Comparison of ENCODE assay signal across 26 cellular contexts in the genomic region with DNA sequence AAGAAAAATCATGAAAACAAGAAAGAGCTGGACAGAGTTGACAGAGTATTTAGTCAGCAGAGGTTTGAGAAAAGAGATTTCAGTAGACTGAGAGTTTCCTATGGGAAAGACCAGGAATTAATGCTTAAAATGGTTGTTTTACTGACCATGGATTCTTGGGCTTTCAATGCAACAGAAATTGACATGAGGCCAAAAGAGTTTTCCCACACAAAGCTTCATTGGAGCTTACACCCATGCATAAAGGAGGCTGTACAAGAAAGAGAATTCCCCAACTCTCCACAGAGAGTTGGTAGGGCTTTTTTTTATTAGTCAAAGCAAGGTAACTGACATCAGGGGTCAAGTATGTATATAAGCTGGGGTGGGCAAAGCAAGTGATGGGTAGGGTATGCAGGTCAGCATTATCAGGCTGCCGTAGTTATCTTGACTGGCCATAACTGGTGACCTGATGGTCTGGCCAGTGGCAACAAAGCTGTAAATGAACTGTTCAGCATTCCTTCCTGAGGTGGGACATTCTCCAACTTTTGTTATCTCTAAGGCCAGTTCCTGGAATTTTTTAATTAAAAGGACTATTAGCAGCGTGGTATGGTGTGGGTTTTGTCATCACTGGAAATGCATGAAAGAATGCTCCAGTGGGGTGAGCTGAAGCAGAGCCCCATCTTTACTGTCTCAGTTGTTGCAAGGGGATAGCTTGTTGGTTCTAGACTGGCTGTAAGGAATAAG.
A peak's percentile ranks its signal among the peaks of the same experiment; 100 is the strongest.
DNase-seq lines count a peak whose midpoint lies in the region; ATAC-seq and TF ChIP-seq lines count a peak whose summit lies in the region.
"Had no signal": no experiment of that assay in that cellular context is flagged by ENCODE, and none has a peak within 500 bp of the region (broad histone marks: within the 10 kb centered on the region; RNA-seq: fewer than 3 reads in every experiment).

No MANE protein-coding gene starts in this region.

- ATAC-seq in GM21619 (IDR thresholded peaks at IDR 0.05; ENCODE audit: unreplicated experiment) (no peak), GM21528 (IDR thresholded peaks at IDR 0.05; ENCODE audit: low FRiP score, unreplicated experiment) (no peak), HG02938 (IDR thresholded peaks at IDR 0.05; ENCODE audit: unreplicated experiment) (no peak)
- ATAC-seq: A549, SK-N-SH treated with all-trans-retinoic acid at 6 μM for 48 hours had no signal

- in situ Hi-C loops in astrocyte of the spinal cord (cut with HindIII; ENCODE audit: low sequenced_read_pairs) = no loop called here

- TF ChIP-seq CTCF in astrocyte of the spinal cord (IDR thresholded peaks at IDR 0.05; ENCODE audit: low read depth, low read length) = no peak

- no peak overlapping the region for H3K4me3 ChIP-seq in astrocyte of the spinal cord (ENCODE audit: low read depth, low read length)
- H3K4me3 ChIP-seq: A549, BLaER1, GM23248, HAP-1, PC-9 had no signal

- DNase-seq in EH (ENCODE audit: low read depth) = peak; percentile 1
- peak; percentile 13 for DNase-seq in NCI-H226
- DNase-seq in astrocyte of the spinal cord (ENCODE audit: low read depth, low spot score) = peak; percentile 17
- DNase-seq in islet precursor cell = peak; percentile 54
- no peak for DNase-seq in stimulated activated naive CD4-positive, alpha-beta T cell treated with Interleukin-2 at 50 U/mL for 16 hours (lab: John Stamatoyannopoulos, UW)
- DNase-seq: CD4-positive, alpha-beta T cell; COR-L47; DMS 273 treated with DMSO at 0.1 percent for 48 hours; DND-41; GM23248; IMR-90; NCI-H1694 treated with DMSO at 0.1 percent for 48 hours; NCI-H2081 treated with DMSO at 0.1 percent for 48 hours; NCI-H2171 treated with DMSO at 0.1 percent for 48 hours; NCI-H446 treated with DMSO at 0.1 percent for 48 hours; NCI-H526 treated with DMSO at 0.1 percent for 48 hours; SIG-M5; T-helper 1 cell had no signal
